In the genomic region with DNA sequence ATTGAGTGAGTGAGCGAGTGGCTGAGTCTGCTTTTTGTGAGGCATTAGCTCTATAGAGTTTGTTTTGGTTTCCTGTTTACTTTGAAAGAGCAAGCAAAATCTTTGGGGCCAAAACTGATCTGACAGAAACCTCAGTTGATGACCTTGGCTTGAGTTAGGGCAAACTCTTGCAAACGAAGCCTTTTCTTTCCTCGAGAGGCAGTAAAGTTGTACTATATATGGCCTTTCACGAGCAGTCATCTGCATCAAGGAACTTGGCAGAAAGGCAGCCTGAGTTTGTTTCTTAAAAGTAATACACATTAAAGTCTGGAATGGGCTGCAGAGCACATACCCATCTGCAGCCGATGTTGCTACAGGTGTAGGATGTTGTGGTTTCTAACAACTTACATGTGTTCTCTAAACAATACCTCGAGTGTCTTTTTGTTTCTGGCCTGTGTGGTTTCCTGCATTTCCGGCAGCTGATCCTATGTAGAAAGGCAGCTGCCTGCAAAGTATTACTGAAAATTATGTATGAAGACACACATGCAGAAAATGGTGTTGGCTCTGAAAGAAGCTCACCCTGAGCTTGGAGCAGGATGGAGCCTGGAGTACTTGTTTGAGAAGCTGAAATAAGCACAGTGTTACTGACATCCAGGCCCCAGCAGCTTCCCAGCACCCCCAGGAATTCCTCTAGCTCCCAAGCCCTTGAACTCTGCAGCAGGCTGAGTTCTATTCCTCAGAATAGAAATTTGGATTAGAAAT, we compare ENCODE assay signal across 9 cellular contexts.
DNase-seq lines count a peak whose midpoint lies in the region; ATAC-seq and FAIRE-seq lines count a peak whose summit lies in the region.
"Had no signal": no experiment of that assay in that cellular context is flagged by ENCODE, and none has a peak within 500 bp of the region (broad histone marks: within the 10 kb centered on the region; RNA-seq: fewer than 3 reads in every experiment).

No MANE protein-coding gene starts in this region.

- DNase-seq in NCI-H1417 (lab: John Stamatoyannopoulos, UW) (peak; percentile 9 to 60 (median 23)), NCI-H1417 treated with DMSO at 0.1 percent for 48 hours (lab: John Stamatoyannopoulos, UW) (no peak), Kasumi-1 (lab: John Stamatoyannopoulos, UW) (peak; percentile 27 to 49), frontal cortex (ENCODE audit: low spot score in 2 of 2) (no peak), HT-29 (ENCODE audit: low spot score) (no peak), 8988T (no peak)
- DNase-seq in central memory CD4-positive, alpha-beta T cell, result peak; percentile 82

- FAIRE-seq in frontal cortex (lab: Jason Lieb, UNC), result no peak
- FAIRE-seq: A204.1 had no signal

- peak; percentile 87 for ATAC-seq in GM21786 (IDR thresholded peaks at IDR 0.05; ENCODE audit: unreplicated experiment)

Comparison
In these comparisons a context has a peak if more than half of its experiments do, and no peak if none do; other contexts are left out.
1. DNase-seq: peak in NCI-H1417 (3 of 3), Kasumi-1 (2 of 2) and central memory CD4-positive, alpha-beta T cell (single experiment); none in NCI-H1417 treated with DMSO at 0.1 percent for 48 hours (single experiment), frontal cortex (0 of 2), HT-29 (single experiment) and 8988T (single experiment).